ENCODE assay signal across 2 cellular contexts in the genomic region with DNA sequence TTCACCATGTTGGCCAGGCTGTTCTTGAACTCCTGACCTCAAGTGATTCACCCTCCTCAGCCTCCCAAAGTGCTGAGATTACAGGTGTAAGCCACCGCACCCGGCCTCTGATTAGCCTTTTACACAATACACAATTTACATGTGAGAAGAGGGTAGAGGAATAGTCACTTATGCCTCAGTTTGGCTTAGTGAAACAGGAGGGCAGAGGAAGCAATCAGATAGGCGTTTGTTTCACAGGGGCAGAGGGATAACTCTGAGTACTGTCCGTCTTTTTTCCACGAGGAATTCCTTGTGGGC.
TF ChIP-seq lines count a peak whose summit lies in the region.

No MANE protein-coding gene starts in this region.

TF ChIP-seq in HCT116, 20 proteins besides CTCF, POLR2A, EP300 and RAD21:
- TF ChIP-seq, protein P1, sequence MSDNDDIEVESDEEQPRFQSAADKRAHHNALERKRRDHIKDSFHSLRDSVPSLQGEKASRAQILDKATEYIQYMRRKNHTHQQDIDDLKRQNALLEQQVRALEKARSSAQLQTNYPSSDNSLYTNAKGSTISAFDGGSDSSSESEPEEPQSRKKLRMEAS (IDR thresholded peaks at IDR 0.05), result no peak
- TF ChIP-seq SP1 (IDR thresholded peaks at IDR 0.05; ENCODE audit: low read depth) (no peak), CBX3 (IDR thresholded peaks at IDR 0.05; ENCODE audit: low read depth) (no peak), FOSL1 (IDR thresholded peaks at IDR 0.05; ENCODE audit: low read depth) (no peak), POLR2AphosphoS5 (IDR thresholded peaks at IDR 0.05; ENCODE audit: low read depth, low read length) (no peak), EZH2phosphoT487 (IDR thresholded peaks at IDR 0.05; ENCODE audit: borderline replicate concordance) (no peak), JUND (IDR thresholded peaks at IDR 0.05) (no peak), ELF1 (IDR thresholded peaks at IDR 0.05; ENCODE audit: borderline replicate concordance, low read depth) (no peak), TCF7L2 (IDR thresholded peaks at IDR 0.05; ENCODE audit: borderline replicate concordance, extremely low read depth, insufficient read depth, insufficient read length) (no peak)
- TF ChIP-seq, protein P2, sequence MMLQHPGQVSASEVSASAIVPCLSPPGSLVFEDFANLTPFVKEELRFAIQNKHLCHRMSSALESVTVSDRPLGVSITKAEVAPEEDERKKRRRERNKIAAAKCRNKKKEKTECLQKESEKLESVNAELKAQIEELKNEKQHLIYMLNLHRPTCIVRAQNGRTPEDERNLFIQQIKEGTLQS (IDR thresholded peaks at IDR 0.05), result no peak
- TF ChIP-seq, protein P3, sequence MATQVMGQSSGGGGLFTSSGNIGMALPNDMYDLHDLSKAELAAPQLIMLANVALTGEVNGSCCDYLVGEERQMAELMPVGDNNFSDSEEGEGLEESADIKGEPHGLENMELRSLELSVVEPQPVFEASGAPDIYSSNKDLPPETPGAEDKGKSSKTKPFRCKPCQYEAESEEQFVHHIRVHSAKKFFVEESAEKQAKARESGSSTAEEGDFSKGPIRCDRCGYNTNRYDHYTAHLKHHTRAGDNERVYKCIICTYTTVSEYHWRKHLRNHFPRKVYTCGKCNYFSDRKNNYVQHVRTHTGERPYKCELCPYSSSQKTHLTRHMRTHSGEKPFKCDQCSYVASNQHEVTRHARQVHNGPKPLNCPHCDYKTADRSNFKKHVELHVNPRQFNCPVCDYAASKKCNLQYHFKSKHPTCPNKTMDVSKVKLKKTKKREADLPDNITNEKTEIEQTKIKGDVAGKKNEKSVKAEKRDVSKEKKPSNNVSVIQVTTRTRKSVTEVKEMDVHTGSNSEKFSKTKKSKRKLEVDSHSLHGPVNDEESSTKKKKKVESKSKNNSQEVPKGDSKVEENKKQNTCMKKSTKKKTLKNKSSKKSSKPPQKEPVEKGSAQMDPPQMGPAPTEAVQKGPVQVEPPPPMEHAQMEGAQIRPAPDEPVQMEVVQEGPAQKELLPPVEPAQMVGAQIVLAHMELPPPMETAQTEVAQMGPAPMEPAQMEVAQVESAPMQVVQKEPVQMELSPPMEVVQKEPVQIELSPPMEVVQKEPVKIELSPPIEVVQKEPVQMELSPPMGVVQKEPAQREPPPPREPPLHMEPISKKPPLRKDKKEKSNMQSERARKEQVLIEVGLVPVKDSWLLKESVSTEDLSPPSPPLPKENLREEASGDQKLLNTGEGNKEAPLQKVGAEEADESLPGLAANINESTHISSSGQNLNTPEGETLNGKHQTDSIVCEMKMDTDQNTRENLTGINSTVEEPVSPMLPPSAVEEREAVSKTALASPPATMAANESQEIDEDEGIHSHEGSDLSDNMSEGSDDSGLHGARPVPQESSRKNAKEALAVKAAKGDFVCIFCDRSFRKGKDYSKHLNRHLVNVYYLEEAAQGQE (IDR thresholded peaks at IDR 0.05; ENCODE audit: low read depth), result no peak

TF ChIP-seq in K562, 482 proteins besides CTCF, POLR2A, EP300 and RAD21:
- TF ChIP-seq OTX1 (CRISPR knock-in tag; IDR thresholded peaks at IDR 0.05), result no peak
- no peak for TF ChIP-seq TAF1 (IDR thresholded peaks at IDR 0.05; ENCODE audit: control insufficient read depth, extremely low read depth, insufficient read depth, low read length, severe bottlenecking)
- TF ChIP-seq, protein P4, sequence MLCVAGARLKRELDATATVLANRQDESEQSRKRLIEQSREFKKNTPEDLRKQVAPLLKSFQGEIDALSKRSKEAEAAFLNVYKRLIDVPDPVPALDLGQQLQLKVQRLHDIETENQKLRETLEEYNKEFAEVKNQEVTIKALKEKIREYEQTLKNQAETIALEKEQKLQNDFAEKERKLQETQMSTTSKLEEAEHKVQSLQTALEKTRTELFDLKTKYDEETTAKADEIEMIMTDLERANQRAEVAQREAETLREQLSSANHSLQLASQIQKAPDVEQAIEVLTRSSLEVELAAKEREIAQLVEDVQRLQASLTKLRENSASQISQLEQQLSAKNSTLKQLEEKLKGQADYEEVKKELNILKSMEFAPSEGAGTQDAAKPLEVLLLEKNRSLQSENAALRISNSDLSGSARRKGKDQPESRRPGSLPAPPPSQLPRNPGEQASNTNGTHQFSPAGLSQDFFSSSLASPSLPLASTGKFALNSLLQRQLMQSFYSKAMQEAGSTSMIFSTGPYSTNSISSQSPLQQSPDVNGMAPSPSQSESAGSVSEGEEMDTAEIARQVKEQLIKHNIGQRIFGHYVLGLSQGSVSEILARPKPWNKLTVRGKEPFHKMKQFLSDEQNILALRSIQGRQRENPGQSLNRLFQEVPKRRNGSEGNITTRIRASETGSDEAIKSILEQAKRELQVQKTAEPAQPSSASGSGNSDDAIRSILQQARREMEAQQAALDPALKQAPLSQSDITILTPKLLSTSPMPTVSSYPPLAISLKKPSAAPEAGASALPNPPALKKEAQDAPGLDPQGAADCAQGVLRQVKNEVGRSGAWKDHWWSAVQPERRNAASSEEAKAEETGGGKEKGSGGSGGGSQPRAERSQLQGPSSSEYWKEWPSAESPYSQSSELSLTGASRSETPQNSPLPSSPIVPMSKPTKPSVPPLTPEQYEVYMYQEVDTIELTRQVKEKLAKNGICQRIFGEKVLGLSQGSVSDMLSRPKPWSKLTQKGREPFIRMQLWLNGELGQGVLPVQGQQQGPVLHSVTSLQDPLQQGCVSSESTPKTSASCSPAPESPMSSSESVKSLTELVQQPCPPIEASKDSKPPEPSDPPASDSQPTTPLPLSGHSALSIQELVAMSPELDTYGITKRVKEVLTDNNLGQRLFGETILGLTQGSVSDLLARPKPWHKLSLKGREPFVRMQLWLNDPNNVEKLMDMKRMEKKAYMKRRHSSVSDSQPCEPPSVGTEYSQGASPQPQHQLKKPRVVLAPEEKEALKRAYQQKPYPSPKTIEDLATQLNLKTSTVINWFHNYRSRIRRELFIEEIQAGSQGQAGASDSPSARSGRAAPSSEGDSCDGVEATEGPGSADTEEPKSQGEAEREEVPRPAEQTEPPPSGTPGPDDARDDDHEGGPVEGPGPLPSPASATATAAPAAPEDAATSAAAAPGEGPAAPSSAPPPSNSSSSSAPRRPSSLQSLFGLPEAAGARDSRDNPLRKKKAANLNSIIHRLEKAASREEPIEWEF (CRISPR knock-in tag; IDR thresholded peaks at IDR 0.05), result no peak
- no peak for TF ChIP-seq ZNF699 (CRISPR knock-in tag; IDR thresholded peaks at IDR 0.05; ENCODE audit: insufficient replicate concordance)
- no peak for TF ChIP-seq CCAR2 (IDR thresholded peaks at IDR 0.05; ENCODE audit: low read depth, low read length)
- TF ChIP-seq CHD2 (IDR thresholded peaks at IDR 0.05; ENCODE audit: low read depth, low read length), result no peak
- TF ChIP-seq KDM1A (IDR thresholded peaks at IDR 0.05), result peak; percentile 26 to 52; a peak in 2 of 4 replicates
